Comparison of ENCODE assay signal across 1 cellular context in genomic region chr6:31791324-31792089, GRCh38.
TF ChIP-seq lines count a peak whose summit lies in the region.

No MANE protein-coding gene starts in this region.

TF ChIP-seq in HepG2, 621 proteins besides CTCF, POLR2A, EP300 and RAD21 (continued from another document):
- TF ChIP-seq PRDM10 (CRISPR knock-in tag; IDR thresholded peaks at IDR 0.05; ENCODE audit: low read depth) (peak; percentile 52; the same call in 1 of the 2 replicates), MXI1 (IDR thresholded peaks at IDR 0.05; ENCODE audit: borderline replicate concordance, low read depth, low read length) (no peak), TEAD3 (CRISPR knock-in tag; optimal IDR thresholded peaks at IDR 0.05; ENCODE audit: borderline replicate concordance) (peak; percentile 63), ZNF335 (CRISPR knock-in tag; IDR thresholded peaks at IDR 0.05) (peak; percentile 93), ZBTB42 (CRISPR knock-in tag; IDR thresholded peaks at IDR 0.05) (no peak), ZBTB7B (CRISPR knock-in tag; IDR thresholded peaks at IDR 0.05) (peak; percentile 32; the same call in 1 of the 2 replicates), GATAD2A (CRISPR knock-in tag; IDR thresholded peaks at IDR 0.05) (peak; percentile 39; the same call in 1 of the 2 replicates), STAG1 (CRISPR knock-in tag; IDR thresholded peaks at IDR 0.05) (peak; percentile 69), SALL1 (CRISPR knock-in tag; IDR thresholded peaks at IDR 0.05) (0 out of 2 replicates have a peak, but pooled peaks have one; percentile 15), CHD2 (IDR thresholded peaks at IDR 0.05; ENCODE audit: low read depth, low read length) (no peak), ZNF530 (CRISPR knock-in tag; IDR thresholded peaks at IDR 0.05; ENCODE audit: low read depth) (0 out of 2 replicates have a peak, but pooled peaks have one; percentile 45), KMT2A (CRISPR knock-in tag; IDR thresholded peaks at IDR 0.05) (0 out of 2 replicates have a peak, but pooled peaks have one; percentile 46), TOPORS (CRISPR knock-in tag; IDR thresholded peaks at IDR 0.05) (no peak), ZNF253 (CRISPR knock-in tag; IDR thresholded peaks at IDR 0.05; ENCODE audit: borderline replicate concordance) (0 out of 2 replicates have a peak, but pooled peaks have one; percentile 17), NONO (IDR thresholded peaks at IDR 0.05) (no peak), NONO (CRISPR knock-in tag; conservative IDR thresholded peaks at IDR 0.05) (0 out of 2 replicates have a peak, but pooled peaks have one; percentile 21), SOX5 (CRISPR knock-in tag; IDR thresholded peaks at IDR 0.05; ENCODE audit: borderline replicate concordance) (0 out of 2 replicates have a peak, but pooled peaks have one; percentile 14), TBX2 (CRISPR knock-in tag; IDR thresholded peaks at IDR 0.05; ENCODE audit: borderline replicate concordance) (no peak)
